1 cellular context compared by ENCODE assay signal in genomic region chr10:33507662-33508425, GRCh38.
TF ChIP-seq lines count a peak whose summit lies in the region.

No MANE protein-coding gene starts in this region.

TF ChIP-seq in HepG2, 621 proteins besides CTCF, POLR2A, EP300 and RAD21 (continued from another document and continues in another):
- TF ChIP-seq ZNF746 (CRISPR knock-in tag; IDR thresholded peaks at IDR 0.05) (peak; percentile 62; the same call in 1 of the 2 replicates), SP140L (CRISPR knock-in tag; IDR thresholded peaks at IDR 0.05; ENCODE audit: borderline replicate concordance) (peak; percentile 88; the same call in 1 of the 2 replicates), ZXDC (CRISPR knock-in tag; IDR thresholded peaks at IDR 0.05) (no peak), TMF1 (CRISPR knock-in tag; IDR thresholded peaks at IDR 0.05; ENCODE audit: low read depth) (no peak), ZFP62 (CRISPR knock-in tag; IDR thresholded peaks at IDR 0.05) (no peak), ZNF432 (CRISPR knock-in tag; IDR thresholded peaks at IDR 0.05; ENCODE audit: borderline replicate concordance) (no peak), NFE2L1 (CRISPR knock-in tag; IDR thresholded peaks at IDR 0.05; ENCODE audit: borderline replicate concordance) (no peak), FLYWCH1 (CRISPR knock-in tag; IDR thresholded peaks at IDR 0.05) (no peak), AHR (CRISPR knock-in tag; IDR thresholded peaks at IDR 0.05) (no peak), MBNL3 (CRISPR knock-in tag; conservative IDR thresholded peaks at IDR 0.05) (no peak), PAWR (CRISPR knock-in tag; IDR thresholded peaks at IDR 0.05; ENCODE audit: borderline replicate concordance) (no peak), NFE2L2 (IDR thresholded peaks at IDR 0.05; ENCODE audit: low read length) (no peak), ZNF704 (CRISPR knock-in tag; IDR thresholded peaks at IDR 0.05; ENCODE audit: borderline replicate concordance) (no peak), ZNF713 (CRISPR knock-in tag; IDR thresholded peaks at IDR 0.05) (no peak), BATF2 (CRISPR knock-in tag; IDR thresholded peaks at IDR 0.05) (no peak), ZNF710 (CRISPR knock-in tag; IDR thresholded peaks at IDR 0.05; ENCODE audit: borderline replicate concordance) (peak; percentile 100), SIN3A (IDR thresholded peaks at IDR 0.05; ENCODE audit: borderline replicate concordance, low read depth, low read length) (no peak), ADNP (CRISPR knock-in tag; IDR thresholded peaks at IDR 0.05) (no peak), PPARG (CRISPR knock-in tag; conservative IDR thresholded peaks at IDR 0.05) (peak; percentile 94), TFE3 (CRISPR knock-in tag; IDR thresholded peaks at IDR 0.05) (0 out of 2 replicates have a peak, but pooled peaks have one; percentile 72), THAP7 (CRISPR knock-in tag; IDR thresholded peaks at IDR 0.05) (no peak), ZNF850 (CRISPR knock-in tag; conservative IDR thresholded peaks at IDR 0.05) (no peak), RFXANK (CRISPR knock-in tag; IDR thresholded peaks at IDR 0.05) (no peak), SNAI1 (CRISPR knock-in tag; IDR thresholded peaks at IDR 0.05; ENCODE audit: borderline replicate concordance) (no peak), ZNF724P (CRISPR knock-in tag; IDR thresholded peaks at IDR 0.05; ENCODE audit: borderline replicate concordance) (no peak), MTA3 (CRISPR knock-in tag; IDR thresholded peaks at IDR 0.05) (no peak), BRF2 (CRISPR knock-in tag; IDR thresholded peaks at IDR 0.05) (no peak), ZNF44 (CRISPR knock-in tag; IDR thresholded peaks at IDR 0.05) (peak; percentile 54; the same call in 1 of the 2 replicates), JUND (CRISPR knock-in tag; IDR thresholded peaks at IDR 0.05) (peak; percentile 63; the same call in 1 of the 2 replicates), TBX2 (CRISPR knock-in tag; IDR thresholded peaks at IDR 0.05; ENCODE audit: borderline replicate concordance) (peak; percentile 89), ZNF234 (CRISPR knock-in tag; conservative IDR thresholded peaks at IDR 0.05) (no peak), ZNF280B (CRISPR knock-in tag; IDR thresholded peaks at IDR 0.05; ENCODE audit: borderline replicate concordance) (no peak), ELK4 (CRISPR knock-in tag; IDR thresholded peaks at IDR 0.05; ENCODE audit: borderline replicate concordance) (no peak), ZFP91 (CRISPR knock-in tag; IDR thresholded peaks at IDR 0.05; ENCODE audit: borderline replicate concordance) (no peak), ZBTB7B (CRISPR knock-in tag; IDR thresholded peaks at IDR 0.05) (0 out of 2 replicates have a peak, but pooled peaks have one; percentile 24), IRX3 (CRISPR knock-in tag; IDR thresholded peaks at IDR 0.05; ENCODE audit: borderline replicate concordance, low read depth) (no peak), ZBTB49 (CRISPR knock-in tag; IDR thresholded peaks at IDR 0.05; ENCODE audit: borderline replicate concordance) (no peak), TERF1 (CRISPR knock-in tag; IDR thresholded peaks at IDR 0.05) (no peak), GATAD1 (CRISPR knock-in tag; IDR thresholded peaks at IDR 0.05) (0 out of 2 replicates have a peak, but pooled peaks have one; percentile 26), ZNF101 (CRISPR knock-in tag; IDR thresholded peaks at IDR 0.05; ENCODE audit: borderline replicate concordance, low read depth) (no peak), TBL1XR1 (IDR thresholded peaks at IDR 0.05; ENCODE audit: borderline replicate concordance, low read length, partially characterized antibody) (peak; percentile 81), ZNF383 (CRISPR knock-in tag; IDR thresholded peaks at IDR 0.05; ENCODE audit: borderline replicate concordance) (no peak), ZNF501 (CRISPR knock-in tag; IDR thresholded peaks at IDR 0.05) (peak; percentile 36; the same call in 1 of the 2 replicates), PLRG1 (conservative IDR thresholded peaks at IDR 0.05) (no peak), PHF5A (CRISPR knock-in tag; IDR thresholded peaks at IDR 0.05; ENCODE audit: low read depth, unreplicated experiment) (peak; percentile 84), ZNF782 (CRISPR knock-in tag; IDR thresholded peaks at IDR 0.05; ENCODE audit: borderline replicate concordance) (no peak), ZNF451 (CRISPR knock-in tag; IDR thresholded peaks at IDR 0.05) (no peak), DR1 (CRISPR knock-in tag; IDR thresholded peaks at IDR 0.05) (no peak)
